Comparison of ENCODE assay signal across 1 cellular context in genomic region chr1:226223157-226223785, GRCh38.
A peak's percentile ranks its signal among the peaks of the same experiment; 100 is the strongest.
TF ChIP-seq lines count a peak whose summit lies in the region.

Gene MIXL1, plus strand, starts transcription at chr1:226223664. Its CDS starts 18 bp downstream, at chr1:226223682.

TF ChIP-seq in HepG2, 621 proteins besides CTCF, POLR2A, EP300 and RAD21 (continued from another document and continues in another):
- TF ChIP-seq ATF6 (CRISPR knock-in tag; conservative IDR thresholded peaks at IDR 0.05), result no peak
- no peak for TF ChIP-seq ZC3H4 (CRISPR knock-in tag; IDR thresholded peaks at IDR 0.05; ENCODE audit: borderline replicate concordance)
- TF ChIP-seq MEIS1 (CRISPR knock-in tag; IDR thresholded peaks at IDR 0.05; ENCODE audit: borderline replicate concordance), result peak; percentile 44; the same call in 1 of the 2 replicates
- peak; percentile 51; the same call in 1 of the 2 replicates for TF ChIP-seq ZBTB20 (CRISPR knock-in tag; IDR thresholded peaks at IDR 0.05; ENCODE audit: borderline replicate concordance, low read depth)
- TF ChIP-seq ZBTB8A (CRISPR knock-in tag; IDR thresholded peaks at IDR 0.05; ENCODE audit: borderline replicate concordance, low read depth), result no peak
- TF ChIP-seq, protein P1, sequence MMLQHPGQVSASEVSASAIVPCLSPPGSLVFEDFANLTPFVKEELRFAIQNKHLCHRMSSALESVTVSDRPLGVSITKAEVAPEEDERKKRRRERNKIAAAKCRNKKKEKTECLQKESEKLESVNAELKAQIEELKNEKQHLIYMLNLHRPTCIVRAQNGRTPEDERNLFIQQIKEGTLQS (CRISPR knock-in tag; IDR thresholded peaks at IDR 0.05), result 0 out of 2 replicates have a peak, but pooled peaks have one; percentile 4
- 0 out of 4 replicates have a peak, but pooled peaks of 1 of the 2 experiments have one; percentile 5 for TF ChIP-seq NR2F1 (CRISPR knock-in tag; IDR thresholded peaks at IDR 0.05)
- peak; percentile 90; the same call in 1 of the 2 replicates for TF ChIP-seq ZBTB2 (CRISPR knock-in tag; IDR thresholded peaks at IDR 0.05; ENCODE audit: low read depth)
- TF ChIP-seq, protein P2, sequence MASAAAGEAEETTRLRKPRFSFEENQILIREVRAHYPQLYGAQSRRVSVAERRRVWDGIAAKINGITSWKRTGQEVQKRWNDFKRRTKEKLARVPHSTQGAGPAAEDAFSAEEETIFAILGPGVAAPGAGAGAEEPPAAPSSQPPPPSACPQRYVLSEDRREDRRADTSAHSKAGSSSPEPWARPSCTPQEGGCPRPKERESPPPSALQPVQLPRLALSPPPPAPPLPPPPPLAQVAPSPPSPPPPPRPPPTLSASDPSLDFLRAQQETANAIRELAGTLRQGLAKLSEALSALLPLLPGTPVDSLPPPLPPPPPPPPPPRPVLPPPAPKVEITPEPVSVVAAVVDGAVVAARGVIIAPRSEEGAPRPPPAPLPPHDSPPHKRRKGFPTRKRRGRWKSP (CRISPR knock-in tag; IDR thresholded peaks at IDR 0.05), result peak; percentile 10; the same call in 1 of the 2 replicates
- 0 out of 2 replicates have a peak, but pooled peaks have one; percentile 42 for TF ChIP-seq ZKSCAN5 (CRISPR knock-in tag; IDR thresholded peaks at IDR 0.05)
- peak; percentile 66; the same call in 1 of the 2 replicates for TF ChIP-seq ZNF746 (CRISPR knock-in tag; IDR thresholded peaks at IDR 0.05)
- peak; percentile 55; the same call in 1 of the 2 replicates for TF ChIP-seq NR2F6 (IDR thresholded peaks at IDR 0.05)
- TF ChIP-seq NR2F6 (CRISPR knock-in tag; IDR thresholded peaks at IDR 0.05), result no peak; the same call in 1 of the 2 replicates
- TF ChIP-seq, protein P3, sequence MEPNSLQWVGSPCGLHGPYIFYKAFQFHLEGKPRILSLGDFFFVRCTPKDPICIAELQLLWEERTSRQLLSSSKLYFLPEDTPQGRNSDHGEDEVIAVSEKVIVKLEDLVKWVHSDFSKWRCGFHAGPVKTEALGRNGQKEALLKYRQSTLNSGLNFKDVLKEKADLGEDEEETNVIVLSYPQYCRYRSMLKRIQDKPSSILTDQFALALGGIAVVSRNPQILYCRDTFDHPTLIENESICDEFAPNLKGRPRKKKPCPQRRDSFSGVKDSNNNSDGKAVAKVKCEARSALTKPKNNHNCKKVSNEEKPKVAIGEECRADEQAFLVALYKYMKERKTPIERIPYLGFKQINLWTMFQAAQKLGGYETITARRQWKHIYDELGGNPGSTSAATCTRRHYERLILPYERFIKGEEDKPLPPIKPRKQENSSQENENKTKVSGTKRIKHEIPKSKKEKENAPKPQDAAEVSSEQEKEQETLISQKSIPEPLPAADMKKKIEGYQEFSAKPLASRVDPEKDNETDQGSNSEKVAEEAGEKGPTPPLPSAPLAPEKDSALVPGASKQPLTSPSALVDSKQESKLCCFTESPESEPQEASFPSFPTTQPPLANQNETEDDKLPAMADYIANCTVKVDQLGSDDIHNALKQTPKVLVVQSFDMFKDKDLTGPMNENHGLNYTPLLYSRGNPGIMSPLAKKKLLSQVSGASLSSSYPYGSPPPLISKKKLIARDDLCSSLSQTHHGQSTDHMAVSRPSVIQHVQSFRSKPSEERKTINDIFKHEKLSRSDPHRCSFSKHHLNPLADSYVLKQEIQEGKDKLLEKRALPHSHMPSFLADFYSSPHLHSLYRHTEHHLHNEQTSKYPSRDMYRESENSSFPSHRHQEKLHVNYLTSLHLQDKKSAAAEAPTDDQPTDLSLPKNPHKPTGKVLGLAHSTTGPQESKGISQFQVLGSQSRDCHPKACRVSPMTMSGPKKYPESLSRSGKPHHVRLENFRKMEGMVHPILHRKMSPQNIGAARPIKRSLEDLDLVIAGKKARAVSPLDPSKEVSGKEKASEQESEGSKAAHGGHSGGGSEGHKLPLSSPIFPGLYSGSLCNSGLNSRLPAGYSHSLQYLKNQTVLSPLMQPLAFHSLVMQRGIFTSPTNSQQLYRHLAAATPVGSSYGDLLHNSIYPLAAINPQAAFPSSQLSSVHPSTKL (CRISPR knock-in tag; IDR thresholded peaks at IDR 0.05), result peak; percentile 77; the same call in 1 of the 2 replicates
- peak; percentile 73 for TF ChIP-seq RARA (CRISPR knock-in tag; IDR thresholded peaks at IDR 0.05)
- peak; percentile 87 for TF ChIP-seq ZBED4 (CRISPR knock-in tag; IDR thresholded peaks at IDR 0.05; ENCODE audit: borderline replicate concordance)
- no peak for TF ChIP-seq GFI1 (CRISPR knock-in tag; IDR thresholded peaks at IDR 0.05; ENCODE audit: borderline replicate concordance)
- peak; percentile 58 for TF ChIP-seq HNF4G (IDR thresholded peaks at IDR 0.05; ENCODE audit: borderline replicate concordance, low read depth, low read length)
- peak; percentile 84; the same call in 1 of the 2 replicates for TF ChIP-seq HNF4G (CRISPR knock-in tag; IDR thresholded peaks at IDR 0.05; ENCODE audit: borderline replicate concordance, low read depth)
- peak; percentile 72; the same call in 1 of the 2 replicates for TF ChIP-seq ZNF333 (CRISPR knock-in tag; IDR thresholded peaks at IDR 0.05; ENCODE audit: borderline replicate concordance)
- TF ChIP-seq, protein P4, sequence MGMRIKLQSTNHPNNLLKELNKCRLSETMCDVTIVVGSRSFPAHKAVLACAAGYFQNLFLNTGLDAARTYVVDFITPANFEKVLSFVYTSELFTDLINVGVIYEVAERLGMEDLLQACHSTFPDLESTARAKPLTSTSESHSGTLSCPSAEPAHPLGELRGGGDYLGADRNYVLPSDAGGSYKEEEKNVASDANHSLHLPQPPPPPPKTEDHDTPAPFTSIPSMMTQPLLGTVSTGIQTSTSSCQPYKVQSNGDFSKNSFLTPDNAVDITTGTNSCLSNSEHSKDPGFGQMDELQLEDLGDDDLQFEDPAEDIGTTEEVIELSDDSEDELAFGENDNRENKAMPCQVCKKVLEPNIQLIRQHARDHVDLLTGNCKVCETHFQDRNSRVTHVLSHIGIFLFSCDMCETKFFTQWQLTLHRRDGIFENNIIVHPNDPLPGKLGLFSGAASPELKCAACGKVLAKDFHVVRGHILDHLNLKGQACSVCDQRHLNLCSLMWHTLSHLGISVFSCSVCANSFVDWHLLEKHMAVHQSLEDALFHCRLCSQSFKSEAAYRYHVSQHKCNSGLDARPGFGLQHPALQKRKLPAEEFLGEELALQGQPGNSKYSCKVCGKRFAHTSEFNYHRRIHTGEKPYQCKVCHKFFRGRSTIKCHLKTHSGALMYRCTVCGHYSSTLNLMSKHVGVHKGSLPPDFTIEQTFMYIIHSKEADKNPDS (CRISPR knock-in tag; IDR thresholded peaks at IDR 0.05), result peak; percentile 48; the same call in 1 of the 2 replicates
- TF ChIP-seq GMEB2 (CRISPR knock-in tag; IDR thresholded peaks at IDR 0.05; ENCODE audit: low read depth), result no peak
- peak; percentile 66; the same call in 1 of the 2 replicates for TF ChIP-seq GATAD2A (CRISPR knock-in tag; IDR thresholded peaks at IDR 0.05)
- no peak for TF ChIP-seq ZNF558 (CRISPR knock-in tag; IDR thresholded peaks at IDR 0.05; ENCODE audit: borderline replicate concordance)
- TF ChIP-seq SP4 (CRISPR knock-in tag; IDR thresholded peaks at IDR 0.05), result peak; percentile 47; the same call in 1 of the 2 replicates
- TF ChIP-seq ZNF775 (CRISPR knock-in tag; IDR thresholded peaks at IDR 0.05; ENCODE audit: borderline replicate concordance), result no peak
- peak; percentile 61; the same call in 1 of the 2 replicates for TF ChIP-seq POGZ (CRISPR knock-in tag; IDR thresholded peaks at IDR 0.05)
- peak; percentile 77 for TF ChIP-seq PHF8 (CRISPR knock-in tag; IDR thresholded peaks at IDR 0.05)
- peak; percentile 61; the same call in 1 of the 2 replicates for TF ChIP-seq KMT2A (CRISPR knock-in tag; IDR thresholded peaks at IDR 0.05)
- 0 out of 2 replicates have a peak, but pooled peaks have one; percentile 9 for TF ChIP-seq TGIF2 (CRISPR knock-in tag; IDR thresholded peaks at IDR 0.05)
- TF ChIP-seq RORA (CRISPR knock-in tag; IDR thresholded peaks at IDR 0.05), result no peak
- peak; percentile 61 for TF ChIP-seq SAP130 (CRISPR knock-in tag; IDR thresholded peaks at IDR 0.05; ENCODE audit: low read depth)
- no peak for TF ChIP-seq ZNF207 (IDR thresholded peaks at IDR 0.05; ENCODE audit: borderline replicate concordance)
- no peak; the same call in 1 of the 2 replicates for TF ChIP-seq ZNF747 (CRISPR knock-in tag; IDR thresholded peaks at IDR 0.05; ENCODE audit: borderline replicate concordance)
- TF ChIP-seq FOXP4 (CRISPR knock-in tag; IDR thresholded peaks at IDR 0.05), result peak; percentile 77
- TF ChIP-seq ZSCAN29 (CRISPR knock-in tag; conservative IDR thresholded peaks at IDR 0.05), result peak; percentile 67; the same call in 1 of the 2 replicates
